Comparison of ENCODE assay signal across 9 cellular contexts in the genomic region with DNA sequence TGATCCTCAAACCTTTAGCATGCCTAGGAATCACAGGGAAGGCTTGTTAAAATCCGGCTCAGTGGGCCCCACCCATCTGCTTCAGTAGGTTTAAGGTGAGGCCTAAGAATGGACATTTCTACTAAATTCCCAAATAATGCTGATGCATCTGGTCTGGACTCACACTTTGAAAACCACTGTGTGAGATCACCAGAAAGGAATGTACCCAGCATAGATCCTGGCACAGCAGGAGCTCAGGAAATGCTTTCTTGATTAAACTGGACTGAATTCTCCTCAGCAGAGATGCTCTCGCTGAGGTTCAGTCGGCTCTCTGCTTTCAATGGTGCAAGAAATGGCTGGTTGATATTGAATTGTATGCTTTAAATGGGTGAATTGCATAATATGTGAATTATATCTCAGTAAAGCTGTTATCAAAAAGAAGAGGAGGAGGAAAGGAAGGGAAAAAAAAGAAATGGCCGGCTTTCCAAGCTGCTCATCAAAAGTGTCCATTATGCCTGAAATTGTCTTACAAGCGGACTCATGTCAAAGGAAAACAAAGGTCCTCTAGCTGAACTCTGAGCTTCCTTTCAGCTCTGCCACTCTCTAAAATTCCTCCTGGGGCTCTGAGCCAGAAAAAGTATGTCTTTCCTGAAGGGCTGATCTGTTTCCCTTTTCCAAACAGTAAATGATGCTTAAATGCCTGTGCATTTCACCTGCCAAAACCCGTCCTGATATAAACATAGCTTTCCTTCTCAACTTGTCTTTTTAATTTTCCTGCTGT.
DNase-seq lines count a peak whose midpoint lies in the region; ATAC-seq lines count a peak whose summit lies in the region.
"Had no signal": no experiment of that assay in that cellular context is flagged by ENCODE, and none has a peak within 500 bp of the region (broad histone marks: within the 10 kb centered on the region; RNA-seq: fewer than 3 reads in every experiment).

No MANE protein-coding gene starts in this region.

- H3K36me3 Mint-ChIP-seq in activated T-helper 17 cell treated with anti-CD3 and anti-CD28 coated beads, Interleukin-2, amount 50 U/mL, for 72 hours (ENCODE audit: low read depth) = peaks cover 16% of the 10 kb centered on the region
- H3K36me3 Mint-ChIP-seq in activated CD8-positive, alpha-beta memory T cell treated with anti-CD3 and anti-CD28 coated beads, Interleukin-2, amount 10 ng/mL, durations not matched to agents 7 days and 5 days = peaks cover 1% of the 10 kb centered on the region

- peaks cover 6% of the 10 kb centered on the region for H3K4me1 Mint-ChIP-seq in activated T-helper 17 cell treated with anti-CD3 and anti-CD28 coated beads, Interleukin-2, amount 50 U/mL, for 72 hours
- H3K4me1 Mint-ChIP-seq in activated CD8-positive, alpha-beta memory T cell treated with anti-CD3 and anti-CD28 coated beads, Interleukin-2, amount 10 ng/mL, durations not matched to agents 7 days and 5 days = no peaks in the 10 kb centered on the region

- CTCF ChIA-PET in activated CD8-positive, alpha-beta memory T cell treated with anti-CD3 and anti-CD28 coated beads, Interleukin-2, amount 10 ng/mL, durations not matched to agents 7 days and 5 days (lab: Charles Lee) = interaction anchor here (1.0 kb wide), 1 partner anchor 179 kb away, joined by 3 read pairs; no protein-coding TSS in a partner anchor

- H3K27ac Mint-ChIP-seq in activated T-helper 17 cell treated with anti-CD3 and anti-CD28 coated beads, Interleukin-2, amount 50 U/mL, for 72 hours = peak overlapping the region; percentile 31
- H3K27ac Mint-ChIP-seq in activated CD8-positive, alpha-beta memory T cell treated with anti-CD3 and anti-CD28 coated beads, Interleukin-2, amount 10 ng/mL, durations not matched to agents 7 days and 5 days = no peak overlapping the region

- DNase-seq in HCEC 1CT (peak; percentile 95), left cardiac atrium (peak; percentile 39), sciatic nerve (ENCODE audit: low spot score) (no peak), mesenteric fat pad (ENCODE audit: low spot score) (no peak)
- DNase-seq in activated CD8-positive, alpha-beta memory T cell treated with anti-CD3 and anti-CD28 coated beads, Interleukin-2, amount 10 ng/mL, durations not matched to agents 7 days and 5 days = no peak
- DNase-seq in effector CD8-positive, alpha-beta T cell (lab: John Stamatoyannopoulos, UW) = no peak

- H3K9me3 Mint-ChIP-seq in activated T-helper 17 cell treated with anti-CD3 and anti-CD28 coated beads, Interleukin-2, amount 50 U/mL, for 72 hours = no peaks in the 10 kb centered on the region
- H3K9me3 Mint-ChIP-seq in activated CD8-positive, alpha-beta memory T cell treated with anti-CD3 and anti-CD28 coated beads, Interleukin-2, amount 10 ng/mL, durations not matched to agents 7 days and 5 days (ENCODE audit: low read depth) = no peaks in the 10 kb centered on the region
- H3K9me3 Mint-ChIP-seq: T-helper 1 cell treated with Interleukin-12 subunit alpha and Interleukin-12 subunit beta and Interleukin-4 antibody, amounts not matched to agents 30 μg/mL and 1 μg/mL, for 36 hours had no signal

- ATAC-seq in activated T-helper 17 cell treated with anti-CD3 and anti-CD28 coated beads, Interleukin-2, amount 50 U/mL, for 72 hours (replicated peaks) = no peak
- ATAC-seq in left cardiac atrium (peak; percentile 69 to 85), sciatic nerve (peak; percentile 89), HG02763 (IDR thresholded peaks at IDR 0.05; ENCODE audit: unreplicated experiment) (no peak)
- ATAC-seq in activated CD8-positive, alpha-beta memory T cell treated with anti-CD3 and anti-CD28 coated beads, Interleukin-2, amount 10 ng/mL, durations not matched to agents 7 days and 5 days = no peak

- H3K27me3 Mint-ChIP-seq in activated T-helper 17 cell treated with anti-CD3 and anti-CD28 coated beads, Interleukin-2, amount 50 U/mL, for 72 hours = no peaks in the 10 kb centered on the region
- no peaks in the 10 kb centered on the region for H3K27me3 Mint-ChIP-seq in activated CD8-positive, alpha-beta memory T cell treated with anti-CD3 and anti-CD28 coated beads, Interleukin-2, amount 10 ng/mL, durations not matched to agents 7 days and 5 days

- intact Hi-C loops in left cardiac atrium (cut with DNase I) = no loop called here
- intact Hi-C loops in sciatic nerve (cut with DNase I) = no loop called here

- no peak overlapping the region for H3K4me3 Mint-ChIP-seq in activated T-helper 17 cell treated with anti-CD3 and anti-CD28 coated beads, Interleukin-2, amount 50 U/mL, for 72 hours
- H3K4me3 Mint-ChIP-seq in activated CD8-positive, alpha-beta memory T cell treated with anti-CD3 and anti-CD28 coated beads, Interleukin-2, amount 10 ng/mL, durations not matched to agents 7 days and 5 days = no peak overlapping the region
- H3K4me3 Mint-ChIP-seq: T-helper 1 cell treated with Interleukin-12 subunit alpha and Interleukin-12 subunit beta and Interleukin-4 antibody, amounts not matched to agents 30 μg/mL and 1 μg/mL, for 36 hours had no signal

Comparison
In these comparisons a context has a peak if more than half of its experiments do, and no peak if none do; other contexts are left out.
1. DNase-seq: peak in HCEC 1CT (single experiment) and left cardiac atrium (single experiment); none in sciatic nerve (single experiment), activated CD8-positive, alpha-beta memory T cell treated with anti-CD3 and anti-CD28 coated beads, Interleukin-2, amount 10 ng/mL, durations not matched to agents 7 days and 5 days (single experiment), effector CD8-positive, alpha-beta T cell (single experiment) and mesenteric fat pad (single experiment).
2. ATAC-seq: peak in left cardiac atrium (2 of 2) and sciatic nerve (single experiment); none in activated T-helper 17 cell treated with anti-CD3 and anti-CD28 coated beads, Interleukin-2, amount 50 U/mL, for 72 hours (single experiment), HG02763 (single experiment) and activated CD8-positive, alpha-beta memory T cell treated with anti-CD3 and anti-CD28 coated beads, Interleukin-2, amount 10 ng/mL, durations not matched to agents 7 days and 5 days (single experiment).